In the genomic region with DNA sequence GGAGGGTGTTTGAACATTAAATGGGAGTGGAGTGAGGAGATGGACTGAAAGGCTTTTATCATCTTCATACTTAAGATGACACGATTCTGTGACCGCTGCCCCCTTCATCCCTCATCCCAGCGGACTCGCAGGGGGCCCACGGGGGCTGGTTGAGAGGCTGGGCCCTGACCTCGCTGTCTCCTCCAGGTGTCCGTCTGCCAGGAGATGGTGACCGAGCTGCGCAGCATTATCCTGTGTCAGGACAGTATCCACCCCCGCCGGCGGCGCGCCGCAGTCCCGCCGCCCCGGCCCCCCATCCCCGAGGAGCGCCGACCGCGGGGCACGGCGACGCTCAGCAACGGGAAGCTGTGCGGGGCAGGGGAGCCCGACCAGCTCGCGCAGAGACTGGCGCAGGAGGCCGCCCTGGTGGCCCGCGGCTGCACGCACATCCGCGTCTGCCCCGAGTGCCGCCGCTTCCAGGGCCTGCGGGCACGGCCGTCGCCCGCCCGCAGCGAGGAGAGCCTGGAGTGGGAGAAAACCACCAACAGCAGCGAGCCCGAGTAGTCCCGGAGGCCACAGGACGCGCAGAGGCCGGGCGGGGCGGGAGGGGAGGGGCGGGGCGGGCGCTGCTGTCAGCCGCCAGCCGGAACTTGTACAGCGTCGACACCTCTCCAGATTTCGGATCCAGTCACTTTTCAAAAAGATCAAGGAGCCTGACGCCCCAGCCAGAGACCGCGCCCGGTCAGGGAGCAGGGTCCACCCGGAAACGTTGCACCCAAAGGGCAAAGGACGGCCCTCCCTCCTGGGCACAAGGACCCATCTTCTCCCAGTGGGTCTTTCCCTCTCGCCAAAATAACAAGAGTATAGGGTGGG, we compare ENCODE assay signal across 8 cellular contexts. TPM values are rescaled to one million over a fixed set of nuclear protein-coding genes. Genes with fewer than 3 reads are reported as not detected.
DNase-seq lines count a peak whose midpoint lies in the region; ATAC-seq and TF ChIP-seq lines count a peak whose summit lies in the region.

No MANE protein-coding gene starts in this region.

- peak; percentile 92 for ATAC-seq in T-helper 17 cell
- no peak for ATAC-seq in GM19351 (IDR thresholded peaks at IDR 0.05; ENCODE audit: unreplicated experiment)
- ATAC-seq in HG02870 (IDR thresholded peaks at IDR 0.05; ENCODE audit: unreplicated experiment) = no peak

- DNase-seq in GM12864 (ENCODE audit: low read depth) (no peak), HT-29 (ENCODE audit: low spot score) (peak; percentile 37), T-helper 17 cell (peak in 2 of 3 donors; percentile 8 to 22), T47D (ENCODE audit: low read depth in 1 of 2, low spot score in 1 of 2) (peak; percentile 39 to 41), islet precursor cell (peak; percentile 93)
- peak in 3 of 4 experiments; percentile 3 to 16 (median 5) for DNase-seq in stimulated activated CD4-positive, alpha-beta T cell treated with anti-CD3 and anti-CD28 coated beads, Interleukin-1b, Interleukin-23, amount 100 ng/mL, for 24 hours (ENCODE audit: low read depth in 4 of 4, low spot score in 1 of 4)

- H3K27me3 Mint-ChIP-seq in T-helper 17 cell = peaks cover 62% of the 10 kb centered on the region

- peak overlapping the region; percentile 89 for H3K4me3 Mint-ChIP-seq in T-helper 17 cell

- H3K4me1 Mint-ChIP-seq in T-helper 17 cell = peaks cover 9% of the 10 kb centered on the region

- H3K4me3 ChIP-seq in GM12864 (ENCODE audit: low read depth, low read length) = peak overlapping the region; percentile 38

- TF ChIP-seq CTCF in GM12864 (IDR thresholded peaks at IDR 0.05; ENCODE audit: low read depth, low read length, missing control alignments) = peak; percentile 34

- peaks cover 10% of the 10 kb centered on the region for H3K36me3 Mint-ChIP-seq in T-helper 17 cell (ENCODE audit: low read depth)

- in situ Hi-C loops in T47D (cut with HindIII; ENCODE audit: low pct_unique_long_range_greater_than_20kb, low sequenced_read_pairs) = no loop called here

- no peak overlapping the region for H3K27ac Mint-ChIP-seq in T-helper 17 cell

- no peaks in the 10 kb centered on the region for H3K9me3 ChIP-seq in T-helper 17 cell (ENCODE audit: control insufficient read depth, low read length, poor library complexity, severe bottlenecking)

RNA-seq across cellular contexts. Expression of a gene that starts 38.0 kb away (rescaled TPM):
- 3.2 TPM in 2 replicates for total RNA-seq in HT-29 (2014; rRNA removed; shearing (Covaris generic))
- 10 to 100 TPM; 17.1 TPM for total RNA-seq in T-helper 17 cell
